ENCODE assay signal across 10 cellular contexts in genomic region chr6:168032383-168032760, GRCh38. TPM values are rescaled to one million over a fixed set of nuclear protein-coding genes. Genes with fewer than 3 reads are reported as not detected.
A peak's percentile ranks its signal among the peaks of the same experiment; 100 is the strongest.
DNase-seq lines count a peak whose midpoint lies in the region; TF ChIP-seq lines count a peak whose summit lies in the region.
"Had no signal": no experiment of that assay in that cellular context is flagged by ENCODE, and none has a peak within 500 bp of the region (broad histone marks: within the 10 kb centered on the region; RNA-seq: fewer than 3 reads in every experiment).

No MANE protein-coding gene starts in this region.

- H3K9me2 ChIP-seq in hepatocyte (replicated peaks; ENCODE audit: insufficient read depth), result no peaks in the 10 kb centered on the region

- H3K4me1 Mint-ChIP-seq in HFFc6 (ENCODE audit: low read depth), result peaks cover 47% of the 10 kb centered on the region
- H3K4me1 Mint-ChIP-seq in Calu3 (ENCODE audit: low read depth, unreplicated experiment), result peaks cover 17% of the 10 kb centered on the region

- H3K36me3 ChIP-seq in adipocyte (ENCODE audit: control insufficient read depth, insufficient read depth, low read length, severe bottlenecking), result no peaks in the 10 kb centered on the region
- H3K36me3 ChIP-seq in hepatocyte (replicated peaks; ENCODE audit: insufficient read depth, low read depth), result no peaks in the 10 kb centered on the region

- H3K36me3 Mint-ChIP-seq in HFFc6 (ENCODE audit: low read depth), result no peaks in the 10 kb centered on the region
- H3K36me3 Mint-ChIP-seq in Calu3 (ENCODE audit: insufficient read depth, unreplicated experiment), result peaks cover 16% of the 10 kb centered on the region

- H3K27me3 Mint-ChIP-seq in HFFc6 (ENCODE audit: insufficient read depth) (peaks cover 1% of the 10 kb centered on the region; the same call in 1 of the 2 replicates), Calu3 (ENCODE audit: unreplicated experiment) (peaks cover 14% of the 10 kb centered on the region)

- H3K9ac ChIP-seq in adipocyte (ENCODE audit: low read length), result no peak overlapping the region

- no peak overlapping the region for H3K4me3 ChIP-seq in adipocyte (ENCODE audit: low read length)
- H3K4me3 ChIP-seq in hepatocyte, result no peak overlapping the region

- H3K9me3 Mint-ChIP-seq in HFFc6, result no peaks in the 10 kb centered on the region
- no peaks in the 10 kb centered on the region for H3K9me3 Mint-ChIP-seq in Calu3 (ENCODE audit: low read depth, unreplicated experiment)

- H3K27me3 ChIP-seq in adipocyte (replicated peaks; ENCODE audit: control insufficient read depth, insufficient read depth, low read length) (no peaks in the 10 kb centered on the region), hepatocyte (no peaks in the 10 kb centered on the region)

- H2AFZ ChIP-seq in hepatocyte, result no peak overlapping the region

- WGBS in hepatocyte (ENCODE audit: low lambda C conversion rate, missing lambda C conversion rate), result 61% methylated on average over 6 of the region's 6 CpGs

- H3K27ac Mint-ChIP-seq in HFFc6 (peak overlapping the region; percentile 89), Calu3 (ENCODE audit: unreplicated experiment) (no peak overlapping the region)

- H4K20me1 ChIP-seq in hepatocyte (ENCODE audit: insufficient read depth, poor library complexity, severe bottlenecking), result no peaks in the 10 kb centered on the region

- peaks cover 10% of the 10 kb centered on the region for H3K4me1 ChIP-seq in adipocyte (ENCODE audit: control insufficient read depth, insufficient read depth, low read length)
- H3K4me1 ChIP-seq in hepatocyte (ENCODE audit: insufficient read depth), result peaks cover 21% of the 10 kb centered on the region

- no peaks in the 10 kb centered on the region for H3K79me2 ChIP-seq in hepatocyte

- CTCF ChIA-PET in Calu3 (lab: Charles Lee), result interaction anchor here (0.6 kb wide), 1 partner anchor 79 kb away, joined by 3 read pairs; no protein-coding TSS in a partner anchor

- H3K4me3 Mint-ChIP-seq in HFFc6 (peak overlapping the region; percentile 69), Calu3 (ENCODE audit: low read depth, unreplicated experiment) (no peak overlapping the region)

- intact Hi-C loops in Calu3 (cut with micrococcal nuclease; ENCODE audit: unreplicated experiment), result loop anchor here (10.0 kb wide), 2 partner anchors 68 to 98 kb away; no protein-coding TSS in a partner anchor

- DNase-seq in HFFc6 (peak; percentile 75), adipocyte (ENCODE audit: low read depth) (peak; percentile 44), hepatocyte (ENCODE audit: low spot score) (peak; percentile 61), smooth muscle cell of the brain vasculature (ENCODE audit: low read depth, low spot score) (peak; percentile 33), Calu3 (no peak), NK-92 (lab: John Stamatoyannopoulos, UW; ENCODE audit: unreplicated experiment) (no peak)
- DNase-seq in stimulated activated CD4-positive, alpha-beta T cell treated with anti-CD3 and anti-CD28 coated beads, Interleukin-12 subunit alpha, Interleukin-12 subunit beta, amount 100 ng/mL, for 4 hours, result no peak
- no peak for DNase-seq in central memory CD4-positive, alpha-beta T cell
- DNase-seq: activated gamma-delta T cell treated with Interleukin-2 at 50 U/mL for 16 hours, T-helper 1 cell had no signal

- no TSS peak for BruUV-seq in Calu3 (replicated peaks; lab: Mats Ljungman, UMichigan)

- no peaks in the 10 kb centered on the region for H3K9me3 ChIP-seq in adipocyte (ENCODE audit: control insufficient read depth, low read length)
- H3K9me3 ChIP-seq in hepatocyte (ENCODE audit: low read depth), result no peaks in the 10 kb centered on the region

- TF ChIP-seq CTCF in HFFc6 (IDR thresholded peaks at IDR 0.05), result peak; percentile 58; the same call in 1 of the 2 replicates
- no peak for TF ChIP-seq CTCF in hepatocyte (IDR thresholded peaks at IDR 0.05; ENCODE audit: poor library complexity)
- no peak for TF ChIP-seq CTCF in Calu3 (IDR thresholded peaks at IDR 0.05; ENCODE audit: unreplicated experiment)

- H3K27ac ChIP-seq in hepatocyte, result peak overlapping the region; percentile 85

- H3K4me2 ChIP-seq in hepatocyte, result no peak overlapping the region

RNA-seq across cellular contexts. Expression of gene KIF25, which starts 34.9 kb away (rescaled TPM):
- not detected for total RNA-seq in HFFc6 (2021; fragmentation: NEBNext Ultra II Directional; extraction: Animal tissue kit (Norgen Biotek cat#: 25700))
- total RNA-seq in hepatocyte (0.40 TPM in 1 of 2 replicates, not detected in the other), Calu3 (2022) (not detected in 2 replicates)
- polyA plus RNA-seq in hepatocyte, result not detected in 2 replicates

RNA-seq across cellular contexts. Expression of gene FRMD1, which starts 46.6 kb away (rescaled TPM):
- not detected for total RNA-seq in HFFc6 (2021; fragmentation: NEBNext Ultra II Directional; extraction: Animal tissue kit (Norgen Biotek cat#: 25700))
- total RNA-seq in hepatocyte (0.07 TPM in 1 of 2 replicates, not detected in the other), Calu3 (2022) (not detected in 2 replicates)
- 0.46 TPM in 1 of 2 replicates, not detected in the other for polyA plus RNA-seq in hepatocyte

Comparison
In these comparisons a context has a peak if more than half of its experiments do, and no peak if none do; other contexts are left out.
1. DNase-seq: peak in HFFc6 (single experiment), adipocyte (single experiment), hepatocyte (single experiment) and smooth muscle cell of the brain vasculature (single experiment); none in stimulated activated CD4-positive, alpha-beta T cell treated with anti-CD3 and anti-CD28 coated beads, Interleukin-12 subunit alpha, Interleukin-12 subunit beta, amount 100 ng/mL, for 4 hours (single experiment), central memory CD4-positive, alpha-beta T cell (single experiment), Calu3 (single experiment) and NK-92 (single experiment).